In the genomic region with DNA sequence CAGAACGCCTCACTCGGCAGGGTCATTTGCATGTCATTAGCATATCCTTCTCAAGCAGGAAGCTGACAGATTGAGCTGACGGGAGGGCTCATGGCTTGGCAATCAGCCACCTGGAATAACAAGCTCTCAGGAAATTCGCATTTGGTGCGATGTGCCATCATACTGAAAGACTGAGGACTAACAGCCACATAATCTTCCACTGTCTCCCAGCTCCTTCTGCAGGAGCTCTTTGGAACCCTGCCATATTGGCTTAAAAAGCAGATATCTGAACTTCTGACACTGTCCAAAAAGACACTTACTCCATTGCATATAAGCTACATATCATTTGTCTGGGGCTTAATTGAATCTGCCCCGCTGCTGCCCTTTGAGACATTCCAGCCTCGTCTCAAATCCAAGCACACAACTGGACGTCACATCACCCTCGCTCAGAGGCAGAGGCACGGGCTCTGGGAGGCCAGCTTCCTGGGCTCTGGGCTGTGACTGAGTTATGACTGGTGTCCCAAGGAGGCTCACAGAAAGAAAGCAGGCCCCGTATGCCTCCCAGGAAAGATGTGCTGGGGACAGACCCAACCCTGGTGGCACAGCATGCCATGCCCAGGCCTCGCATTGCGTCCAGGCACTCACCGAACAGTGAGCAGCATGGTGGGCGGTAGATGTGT, we compare ENCODE assay signal across 3 cellular contexts.
A peak's percentile ranks its signal among the peaks of the same experiment; 100 is the strongest.
TF ChIP-seq lines count a peak whose summit lies in the region.

No MANE protein-coding gene starts in this region.

TF ChIP-seq in IMR-90, 13 proteins besides CTCF, POLR2A, EP300 and RAD21:
- TF ChIP-seq FOS (IDR thresholded peaks at IDR 0.05; ENCODE audit: low read depth, low read length) (no peak), MAFK (IDR thresholded peaks at IDR 0.05; ENCODE audit: low read depth, low read length) (no peak), MAZ (IDR thresholded peaks at IDR 0.05; ENCODE audit: borderline replicate concordance, low read depth, low read length) (no peak), SMC3 (IDR thresholded peaks at IDR 0.05; ENCODE audit: low read depth, low read length) (no peak), CEBPB (IDR thresholded peaks at IDR 0.05; ENCODE audit: low read depth, low read length) (no peak), RCOR1 (IDR thresholded peaks at IDR 0.05; ENCODE audit: insufficient replicate concordance, low read length) (no peak), CHD1 (IDR thresholded peaks at IDR 0.05; ENCODE audit: low read depth, low read length) (no peak), NFE2L2 (IDR thresholded peaks at IDR 0.05; ENCODE audit: low read depth, low read length) (no peak), BHLHE40 (IDR thresholded peaks at IDR 0.05; ENCODE audit: low read depth, low read length) (no peak), RFX5 (IDR thresholded peaks at IDR 0.05; ENCODE audit: low read depth, low read length) (no peak), MXI1 (IDR thresholded peaks at IDR 0.05; ENCODE audit: borderline replicate concordance, low read depth, low read length) (no peak)
- TF ChIP-seq, protein P1, sequence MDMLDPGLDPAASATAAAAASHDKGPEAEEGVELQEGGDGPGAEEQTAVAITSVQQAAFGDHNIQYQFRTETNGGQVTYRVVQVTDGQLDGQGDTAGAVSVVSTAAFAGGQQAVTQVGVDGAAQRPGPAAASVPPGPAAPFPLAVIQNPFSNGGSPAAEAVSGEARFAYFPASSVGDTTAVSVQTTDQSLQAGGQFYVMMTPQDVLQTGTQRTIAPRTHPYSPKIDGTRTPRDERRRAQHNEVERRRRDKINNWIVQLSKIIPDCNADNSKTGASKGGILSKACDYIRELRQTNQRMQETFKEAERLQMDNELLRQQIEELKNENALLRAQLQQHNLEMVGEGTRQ (IDR thresholded peaks at IDR 0.05; ENCODE audit: low read depth, low read length): no peak
- TF ChIP-seq, protein P2, sequence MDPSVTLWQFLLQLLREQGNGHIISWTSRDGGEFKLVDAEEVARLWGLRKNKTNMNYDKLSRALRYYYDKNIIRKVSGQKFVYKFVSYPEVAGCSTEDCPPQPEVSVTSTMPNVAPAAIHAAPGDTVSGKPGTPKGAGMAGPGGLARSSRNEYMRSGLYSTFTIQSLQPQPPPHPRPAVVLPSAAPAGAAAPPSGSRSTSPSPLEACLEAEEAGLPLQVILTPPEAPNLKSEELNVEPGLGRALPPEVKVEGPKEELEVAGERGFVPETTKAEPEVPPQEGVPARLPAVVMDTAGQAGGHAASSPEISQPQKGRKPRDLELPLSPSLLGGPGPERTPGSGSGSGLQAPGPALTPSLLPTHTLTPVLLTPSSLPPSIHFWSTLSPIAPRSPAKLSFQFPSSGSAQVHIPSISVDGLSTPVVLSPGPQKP (IDR thresholded peaks at IDR 0.05; ENCODE audit: borderline replicate concordance, low read depth, low read length): no peak

TF ChIP-seq in SK-N-SH, 30 proteins besides CTCF, POLR2A, EP300 and RAD21 (continues in another document):
- TF ChIP-seq FOXJ3 (CRISPR knock-in tag; IDR thresholded peaks at IDR 0.05): peak; percentile 53; the same call in 1 of the 2 replicates
- TF ChIP-seq YY1 (IDR thresholded peaks at IDR 0.05; ENCODE audit: low read depth): no peak
- no peak for TF ChIP-seq TEAD4 (IDR thresholded peaks at IDR 0.05; ENCODE audit: borderline replicate concordance, insufficient read depth)
- TF ChIP-seq FOSL2 (IDR thresholded peaks at IDR 0.05; ENCODE audit: borderline replicate concordance, low read depth): no peak
- TF ChIP-seq CHD2 (IDR thresholded peaks at IDR 0.05; ENCODE audit: low read length, partially characterized antibody): no peak
- no peak for TF ChIP-seq ELF1 (IDR thresholded peaks at IDR 0.05)
- no peak for TF ChIP-seq MEF2A (IDR thresholded peaks at IDR 0.05; ENCODE audit: borderline replicate concordance, low read depth)
- TF ChIP-seq EZH2phosphoT487 (IDR thresholded peaks at IDR 0.05; ENCODE audit: borderline replicate concordance, low read depth): no peak
- TF ChIP-seq, protein P3, sequence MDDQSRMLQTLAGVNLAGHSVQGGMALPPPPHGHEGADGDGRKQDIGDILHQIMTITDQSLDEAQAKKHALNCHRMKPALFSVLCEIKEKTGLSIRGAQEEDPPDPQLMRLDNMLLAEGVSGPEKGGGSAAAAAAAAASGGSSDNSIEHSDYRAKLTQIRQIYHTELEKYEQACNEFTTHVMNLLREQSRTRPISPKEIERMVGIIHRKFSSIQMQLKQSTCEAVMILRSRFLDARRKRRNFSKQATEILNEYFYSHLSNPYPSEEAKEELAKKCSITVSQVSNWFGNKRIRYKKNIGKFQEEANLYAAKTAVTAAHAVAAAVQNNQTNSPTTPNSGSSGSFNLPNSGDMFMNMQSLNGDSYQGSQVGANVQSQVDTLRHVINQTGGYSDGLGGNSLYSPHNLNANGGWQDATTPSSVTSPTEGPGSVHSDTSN (IDR thresholded peaks at IDR 0.05): no peak
- no peak for TF ChIP-seq NRF1 (IDR thresholded peaks at IDR 0.05; ENCODE audit: low read depth, low read length)
- no peak for TF ChIP-seq FOXM1 (IDR thresholded peaks at IDR 0.05; ENCODE audit: low read depth)
- TF ChIP-seq SIN3A (IDR thresholded peaks at IDR 0.05; ENCODE audit: borderline replicate concordance, low read depth, low read length): no peak
- 0 out of 2 replicates have a peak, but pooled peaks have one; percentile 16 for TF ChIP-seq MXI1 (IDR thresholded peaks at IDR 0.05; ENCODE audit: low read depth, low read length)
- no peak for TF ChIP-seq RFX5 (IDR thresholded peaks at IDR 0.05; ENCODE audit: low read length)
- no peak for TF ChIP-seq RXRA (IDR thresholded peaks at IDR 0.05; ENCODE audit: borderline replicate concordance, low read depth)
- TF ChIP-seq TCF12 (IDR thresholded peaks at IDR 0.05): peak; percentile 35; the same call in 1 of the 2 replicates
- TF ChIP-seq, protein P1 (IDR thresholded peaks at IDR 0.05; ENCODE audit: borderline replicate concordance, low read depth, low read length): no peak
- TF ChIP-seq SMC3 (IDR thresholded peaks at IDR 0.05; ENCODE audit: low read depth, low read length): no peak
- no peak for TF ChIP-seq NFIC (IDR thresholded peaks at IDR 0.05; ENCODE audit: borderline replicate concordance)
- TF ChIP-seq GABPA (IDR thresholded peaks at IDR 0.05; ENCODE audit: low read depth): no peak
- no peak for TF ChIP-seq TAF1 (IDR thresholded peaks at IDR 0.05; ENCODE audit: borderline replicate concordance, low read depth, low read length)
- TF ChIP-seq, protein P4, sequence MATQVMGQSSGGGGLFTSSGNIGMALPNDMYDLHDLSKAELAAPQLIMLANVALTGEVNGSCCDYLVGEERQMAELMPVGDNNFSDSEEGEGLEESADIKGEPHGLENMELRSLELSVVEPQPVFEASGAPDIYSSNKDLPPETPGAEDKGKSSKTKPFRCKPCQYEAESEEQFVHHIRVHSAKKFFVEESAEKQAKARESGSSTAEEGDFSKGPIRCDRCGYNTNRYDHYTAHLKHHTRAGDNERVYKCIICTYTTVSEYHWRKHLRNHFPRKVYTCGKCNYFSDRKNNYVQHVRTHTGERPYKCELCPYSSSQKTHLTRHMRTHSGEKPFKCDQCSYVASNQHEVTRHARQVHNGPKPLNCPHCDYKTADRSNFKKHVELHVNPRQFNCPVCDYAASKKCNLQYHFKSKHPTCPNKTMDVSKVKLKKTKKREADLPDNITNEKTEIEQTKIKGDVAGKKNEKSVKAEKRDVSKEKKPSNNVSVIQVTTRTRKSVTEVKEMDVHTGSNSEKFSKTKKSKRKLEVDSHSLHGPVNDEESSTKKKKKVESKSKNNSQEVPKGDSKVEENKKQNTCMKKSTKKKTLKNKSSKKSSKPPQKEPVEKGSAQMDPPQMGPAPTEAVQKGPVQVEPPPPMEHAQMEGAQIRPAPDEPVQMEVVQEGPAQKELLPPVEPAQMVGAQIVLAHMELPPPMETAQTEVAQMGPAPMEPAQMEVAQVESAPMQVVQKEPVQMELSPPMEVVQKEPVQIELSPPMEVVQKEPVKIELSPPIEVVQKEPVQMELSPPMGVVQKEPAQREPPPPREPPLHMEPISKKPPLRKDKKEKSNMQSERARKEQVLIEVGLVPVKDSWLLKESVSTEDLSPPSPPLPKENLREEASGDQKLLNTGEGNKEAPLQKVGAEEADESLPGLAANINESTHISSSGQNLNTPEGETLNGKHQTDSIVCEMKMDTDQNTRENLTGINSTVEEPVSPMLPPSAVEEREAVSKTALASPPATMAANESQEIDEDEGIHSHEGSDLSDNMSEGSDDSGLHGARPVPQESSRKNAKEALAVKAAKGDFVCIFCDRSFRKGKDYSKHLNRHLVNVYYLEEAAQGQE (IDR thresholded peaks at IDR 0.05; ENCODE audit: low read depth, low read length): no peak

TF ChIP-seq in endothelial cell of umbilical vein, 7 proteins besides CTCF, POLR2A, EP300 and RAD21:
- no peak for TF ChIP-seq FOS (IDR thresholded peaks at IDR 0.05; ENCODE audit: borderline replicate concordance, insufficient read depth, low read length)
